Comparison of ENCODE assay signal across 8 cellular contexts in genomic region chr17:2511462-2512369, GRCh38. TPM values are rescaled to one million over a fixed set of nuclear protein-coding genes. Genes with fewer than 3 reads are reported as not detected.
A peak's percentile ranks its signal among the peaks of the same experiment; 100 is the strongest.
DNase-seq lines count a peak whose midpoint lies in the region; ATAC-seq and TF ChIP-seq lines count a peak whose summit lies in the region.

METTL16 (minus strand) TSS chr17:2511888; CDS start chr17:2502331, 9,557 bp downstream.

- H3K4me3 ChIP-seq in osteoblast (ENCODE audit: insufficient read depth, low read length) (peak within 1 kb of the TSS; percentile 86), thoracic aorta (peak within 1 kb of the TSS; percentile 75)

- DNase-seq in NCI-H1105 (lab: John Stamatoyannopoulos, UW) (peak; percentile 90), SKM-1 (lab: John Stamatoyannopoulos, UW; ENCODE audit: unreplicated experiment) (peak; percentile 71), glutamatergic neuron (peak; percentile 97), osteoblast (ENCODE audit: insufficient read length, low spot score, missing footprints) (peak; percentile 98), thoracic aorta (ENCODE audit: low spot score) (peak; percentile 100)
- DNase-seq in activated naive CD4-positive, alpha-beta T cell treated with anti-CD3 and anti-CD28 coated beads, Interleukin-2, amount 50 U/mL, for 72 hours (ENCODE audit: low spot score in 2 of 2), result peak; percentile 96 to 97

- peak within 1 kb of the TSS; percentile 46 for H3K4me3 Mint-ChIP-seq in glutamatergic neuron (ENCODE audit: unreplicated experiment)

- peaks cover 5% of the 10 kb centered on the region for H4K20me1 ChIP-seq in osteoblast (ENCODE audit: insufficient read depth, low read length)

- ATAC-seq in HG02642 (IDR thresholded peaks at IDR 0.05; ENCODE audit: poor library complexity, unreplicated experiment) (peak; percentile 96), thoracic aorta (ENCODE audit: insufficient number of reproducible peaks, low FRiP score, low read depth) (peak; percentile 99)
- peak; percentile 98 for ATAC-seq in activated naive CD4-positive, alpha-beta T cell treated with anti-CD3 and anti-CD28 coated beads, Interleukin-2, amount 50 U/mL, for 72 hours

- H3K9me3 Mint-ChIP-seq in activated naive CD4-positive, alpha-beta T cell treated with anti-CD3 and anti-CD28 coated beads, Interleukin-2, amount 50 U/mL, for 72 hours, result no peaks in the 10 kb centered on the region
- no peaks in the 10 kb centered on the region for H3K9me3 Mint-ChIP-seq in glutamatergic neuron (ENCODE audit: unreplicated experiment)

- no peaks in the 10 kb centered on the region for H3K27me3 Mint-ChIP-seq in glutamatergic neuron (ENCODE audit: unreplicated experiment)

- no peaks in the 10 kb centered on the region for H3K9me3 ChIP-seq in osteoblast (ENCODE audit: low read depth, low read length)
- no peaks in the 10 kb centered on the region for H3K9me3 ChIP-seq in thoracic aorta

- H2AFZ ChIP-seq in osteoblast (ENCODE audit: low read length), result peak within 1 kb of the TSS; percentile 97

- H3K4me2 ChIP-seq in osteoblast (ENCODE audit: insufficient read depth, low read length), result peak within 1 kb of the TSS; percentile 97

- TF ChIP-seq CTCF in glutamatergic neuron (IDR thresholded peaks at IDR 0.05; ENCODE audit: partially characterized antibody, unreplicated experiment) (no peak), osteoblast (IDR thresholded peaks at IDR 0.05; ENCODE audit: extremely low read depth, low read depth, low read length) (no peak), thoracic aorta (IDR thresholded peaks at IDR 0.05) (no peak)

- H3K79me2 ChIP-seq in osteoblast (ENCODE audit: insufficient read depth, low read length), result peaks cover 30% of the 10 kb centered on the region

- peak; percentile 51 for TF ChIP-seq POLR2A in GM10847 (IDR thresholded peaks at IDR 0.05; ENCODE audit: extremely low read depth, insufficient read length)

- no peaks in the 10 kb centered on the region for H3K27me3 ChIP-seq in osteoblast (ENCODE audit: insufficient read depth, low read length)
- no peaks in the 10 kb centered on the region for H3K27me3 ChIP-seq in thoracic aorta (replicated peaks; ENCODE audit: insufficient read depth)

- H3K27ac ChIP-seq in osteoblast (ENCODE audit: low read depth, low read length) (peak within 1 kb of the TSS; percentile 96), thoracic aorta (peak within 1 kb of the TSS; percentile 78 to 95)

- no peaks in the 10 kb centered on the region for H3K36me3 ChIP-seq in osteoblast (ENCODE audit: insufficient read depth, low read length)
- H3K36me3 ChIP-seq in thoracic aorta, result no peaks in the 10 kb centered on the region

- H3K4me1 ChIP-seq in osteoblast (ENCODE audit: insufficient read depth, low read length) (peaks cover 13% of the 10 kb centered on the region), thoracic aorta (ENCODE audit: control insufficient read depth in 1 of 2, low read depth in 2 of 2) (peaks cover 16 to 28% of the 10 kb centered on the region in 2 donors)

- peaks cover 10 to 11% of the 10 kb centered on the region in 2 donors for H3K36me3 Mint-ChIP-seq in activated naive CD4-positive, alpha-beta T cell treated with anti-CD3 and anti-CD28 coated beads, Interleukin-2, amount 50 U/mL, for 72 hours
- peaks cover 7% of the 10 kb centered on the region for H3K36me3 Mint-ChIP-seq in glutamatergic neuron (ENCODE audit: unreplicated experiment)

- H3K4me1 Mint-ChIP-seq in glutamatergic neuron (ENCODE audit: low read depth, unreplicated experiment), result peaks cover 2% of the 10 kb centered on the region

- no peak within 1 kb of the TSS for H3K27ac Mint-ChIP-seq in activated naive CD4-positive, alpha-beta T cell treated with anti-CD3 and anti-CD28 coated beads, Interleukin-2, amount 50 U/mL, for 72 hours
- H3K27ac Mint-ChIP-seq in glutamatergic neuron (ENCODE audit: unreplicated experiment), result no peak within 1 kb of the TSS

RNA-seq across cellular contexts. Expression of gene METTL16, which starts in this region (rescaled TPM):
- total RNA-seq in activated naive CD4-positive, alpha-beta T cell treated with anti-CD3 and anti-CD28 coated beads, Interleukin-2, amount 50 U/mL, for 72 hours, result 10 to 100 TPM; 41.3 to 50.7 TPM
- total RNA-seq in glutamatergic neuron (ENCODE audit: unreplicated experiment) (22.6 TPM), osteoblast (12.4 and 14.8 TPM in 2 replicates), thoracic aorta (10 to 100 TPM; 37.6 to 37.9 TPM)

Comparison
In these comparisons a context has a peak if more than half of its experiments do, and no peak if none do; other contexts are left out.
1. Peak in every context shown above with its lines: DNase-seq, ATAC-seq, H3K4me3 ChIP-seq and H3K27ac ChIP-seq.